In the genomic region with DNA sequence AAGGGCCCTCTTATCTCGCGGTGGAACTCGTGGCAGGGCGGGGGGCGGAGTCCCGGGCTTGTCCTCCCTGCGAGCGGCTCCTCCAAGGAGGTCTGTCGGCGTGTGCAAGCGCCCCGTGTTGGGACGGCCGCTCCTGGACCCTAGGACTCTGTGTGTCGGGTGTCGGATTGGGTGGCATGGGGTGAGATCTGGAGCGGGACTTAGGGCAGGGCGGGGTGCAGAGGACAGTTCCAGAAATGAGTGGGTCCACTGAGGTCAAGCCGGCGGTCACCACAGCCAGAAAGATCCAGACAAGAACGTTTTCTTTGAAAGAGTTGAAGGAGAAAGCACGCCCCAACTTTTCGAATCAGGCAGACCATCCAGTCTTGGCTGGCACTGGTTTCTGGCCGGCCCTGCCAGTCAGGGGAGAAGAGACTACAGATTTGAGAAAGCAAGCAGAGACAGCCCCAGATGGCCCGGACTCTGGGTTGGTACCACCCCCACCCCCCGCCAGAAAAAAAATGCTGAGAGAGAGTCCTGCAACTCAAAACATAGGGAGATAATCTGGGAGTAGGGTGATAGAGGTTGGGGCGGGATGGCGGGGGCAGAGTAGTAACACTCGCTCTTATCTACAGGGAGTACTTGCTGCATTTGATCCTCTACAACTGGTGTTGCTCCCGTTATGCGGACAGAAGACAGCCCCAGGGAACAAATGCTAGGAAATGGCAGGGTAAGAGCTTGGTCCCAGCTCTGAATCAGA, we compare ENCODE assay signal across 8 cellular contexts. TPM values are rescaled to one million over a fixed set of nuclear protein-coding genes. Genes with fewer than 3 reads are reported as not detected.
A peak's percentile ranks its signal among the peaks of the same experiment; 100 is the strongest.
DNase-seq lines count a peak whose midpoint lies in the region; TF ChIP-seq lines count a peak whose summit lies in the region.

No MANE protein-coding gene starts in this region.

- TF ChIP-seq EP300 in esophagus muscularis mucosa (IDR thresholded peaks at IDR 0.05) (no peak), sigmoid colon (IDR thresholded peaks at IDR 0.05) (no peak)

- H3K36me3 ChIP-seq in Peyer's patch (peaks cover 0 to 11% (median 0%) of the 10 kb centered on the region in 3 donors), esophagus muscularis mucosa (peaks cover 7 to 12% (median 11%) of the 10 kb centered on the region in 4 donors), sigmoid colon (peaks cover 0 to 11% (median 2%) of the 10 kb centered on the region in 4 donors)

- no peak for DNase-seq in activated CD4-positive, alpha-beta T cell treated with anti-CD3 and anti-CD28 coated beads, Interleukin-2, amount 10 ng/mL, durations not matched to agents 7 days and 5 days
- DNase-seq in activated CD4-positive, alpha-beta T cell treated with anti-CD3 and anti-CD28 coated beads, Interleukin-2, amount 50 U/mL, for 1 hour, result no peak
- DNase-seq in Peyer's patch (no peak), esophagus muscularis mucosa (ENCODE audit: extremely low spot score) (no peak), sigmoid colon (no peak), SHP77 treated with DMSO at 0.1 percent for 48 hours (lab: John Stamatoyannopoulos, UW) (no peak), epidermal melanocyte (ENCODE audit: insufficient read length, low spot score) (no peak)
- DNase-seq in central memory CD4-positive, alpha-beta T cell, result no peak

- WGBS in esophagus muscularis mucosa, result 20% methylated on average over 20 of the region's 31 CpGs
- WGBS in sigmoid colon, 2 donors, result 3 to 9% methylated on average over 31 of the region's 31 CpGs

- peaks cover 31% of the 10 kb centered on the region for H3K4me1 Mint-ChIP-seq in activated CD4-positive, alpha-beta T cell treated with anti-CD3 and anti-CD28 coated beads, Interleukin-2, amount 10 ng/mL, durations not matched to agents 7 days and 5 days

- TF ChIP-seq CTCF in Peyer's patch (IDR thresholded peaks at IDR 0.05), result no peak
- no peak for TF ChIP-seq CTCF in esophagus muscularis mucosa (IDR thresholded peaks at IDR 0.05)
- no peak for TF ChIP-seq CTCF in sigmoid colon (IDR thresholded peaks at IDR 0.05)

- H3K4me1 ChIP-seq in Peyer's patch, result peaks cover 0 to 54% (median 11%) of the 10 kb centered on the region in 4 donors
- H3K4me1 ChIP-seq in esophagus muscularis mucosa, result peaks cover 43 to 76% (median 64%) of the 10 kb centered on the region in 4 donors
- peaks cover 0 to 59% (median 35%) of the 10 kb centered on the region in 4 donors for H3K4me1 ChIP-seq in sigmoid colon

- H3K4me3 Mint-ChIP-seq in activated CD4-positive, alpha-beta T cell treated with anti-CD3 and anti-CD28 coated beads, Interleukin-2, amount 10 ng/mL, durations not matched to agents 7 days and 5 days, result peak overlapping the region; percentile 99

- TF ChIP-seq POLR2A in Peyer's patch (IDR thresholded peaks at IDR 0.05) (no peak), esophagus muscularis mucosa (IDR thresholded peaks at IDR 0.05; ENCODE audit: low read depth) (peak; percentile 68), sigmoid colon (IDR thresholded peaks at IDR 0.05) (peak in 1 of 2 donors; percentile 28)

- H3K36me3 Mint-ChIP-seq in activated CD4-positive, alpha-beta T cell treated with anti-CD3 and anti-CD28 coated beads, Interleukin-2, amount 10 ng/mL, durations not matched to agents 7 days and 5 days (ENCODE audit: low read depth), result peaks cover 62% of the 10 kb centered on the region

- H3K27ac Mint-ChIP-seq in activated CD4-positive, alpha-beta T cell treated with anti-CD3 and anti-CD28 coated beads, Interleukin-2, amount 10 ng/mL, durations not matched to agents 7 days and 5 days, result peak overlapping the region; percentile 98

- POLR2A ChIA-PET in activated CD4-positive, alpha-beta T cell treated with anti-CD3 and anti-CD28 coated beads, Interleukin-2, amount 10 ng/mL, durations not matched to agents 7 days and 5 days (lab: Charles Lee), result interaction anchor here (0.7 to 8.2 kb wide), 11 partner anchors 8 to 1665 kb away, joined by 3 to 168 read pairs (median 5); a partner anchor contains a TSS

- H3K9me3 ChIP-seq in Peyer's patch (no peaks in the 10 kb centered on the region), esophagus muscularis mucosa (peaks cover 0 to 4% (median 0%) of the 10 kb centered on the region in 4 donors), sigmoid colon (no peaks in the 10 kb centered on the region)

- intact Hi-C loops in esophagus muscularis mucosa (cut with DNase I), result no loop called here
- intact Hi-C loops in sigmoid colon (cut with DNase I), result loop anchor here (5.0 to 10.0 kb wide), 2 partner anchors 265 to 272 kb away; a partner anchor contains a TSS

- no peaks in the 10 kb centered on the region for H3K27me3 Mint-ChIP-seq in activated CD4-positive, alpha-beta T cell treated with anti-CD3 and anti-CD28 coated beads, Interleukin-2, amount 10 ng/mL, durations not matched to agents 7 days and 5 days

- H3K27ac ChIP-seq in Peyer's patch, result peak overlapping the region; percentile 81 to 92 (median 88)
- peak overlapping the region; percentile 78 to 91 (median 84) for H3K27ac ChIP-seq in esophagus muscularis mucosa (replicated peaks in 1 of 4)
- peak overlapping the region; percentile 78 to 87 (median 82) for H3K27ac ChIP-seq in sigmoid colon

- H3K9me3 Mint-ChIP-seq in activated CD4-positive, alpha-beta T cell treated with anti-CD3 and anti-CD28 coated beads, Interleukin-2, amount 10 ng/mL, durations not matched to agents 7 days and 5 days, result no peaks in the 10 kb centered on the region

- H3K27me3 ChIP-seq in Peyer's patch (no peaks in the 10 kb centered on the region), esophagus muscularis mucosa (no peaks in the 10 kb centered on the region), sigmoid colon (no peaks in the 10 kb centered on the region)

- peak overlapping the region; percentile 55 to 87 (median 68) for H3K4me3 ChIP-seq in Peyer's patch
- H3K4me3 ChIP-seq in esophagus muscularis mucosa, result peak overlapping the region; percentile 63 to 78 (median 72)
- peak overlapping the region; percentile 47 to 73 (median 63) for H3K4me3 ChIP-seq in sigmoid colon

- CTCF ChIA-PET in activated CD4-positive, alpha-beta T cell treated with anti-CD3 and anti-CD28 coated beads, Interleukin-2, amount 10 ng/mL, durations not matched to agents 7 days and 5 days (lab: Charles Lee), result interaction anchor here (0.7 to 12.7 kb wide), 14 partner anchors 9 to 1361 kb away, joined by 3 to 274 read pairs (median 5); a partner anchor contains a TSS

RNA-seq across cellular contexts. Expression of a gene that starts 0.8 kb away (rescaled TPM):
- 100 to 1,000 TPM; 300 to 308 TPM for total RNA-seq in activated CD4-positive, alpha-beta T cell treated with anti-CD3 and anti-CD28 coated beads, Interleukin-2, amount 10 ng/mL, durations not matched to agents 7 days and 5 days
- total RNA-seq in Peyer's patch, result 10 to 100 TPM in 3 of 4 donors, 1 to 10 TPM in 1; 9.7 to 13.5 (median 10.9) TPM
- 10 to 100 TPM in 1 of 4 donors, 1 to 10 TPM in 3; 1.7 to 26.7 (median 4.4) TPM for total RNA-seq in esophagus muscularis mucosa
- total RNA-seq in sigmoid colon, result 10 to 100 TPM in 1 of 4 donors, 1 to 10 TPM in 3; 2.1 to 17.0 (median 5.3) TPM
- 10 to 100 TPM in 2 of 3 donors, 1 to 10 TPM in 1; 8.1 to 13.2 (median 11.8) TPM for polyA plus RNA-seq in sigmoid colon

RNA-seq across cellular contexts. Expression of a gene that starts 4.5 kb away (rescaled TPM):
- 100 to 1,000 TPM; 135 to 140 TPM for total RNA-seq in activated CD4-positive, alpha-beta T cell treated with anti-CD3 and anti-CD28 coated beads, Interleukin-2, amount 10 ng/mL, durations not matched to agents 7 days and 5 days
- total RNA-seq in Peyer's patch, result 10 to 100 TPM; 25.6 to 44.0 (median 30.0) TPM
- 10 to 100 TPM; 20.8 to 31.3 (median 27.2) TPM for total RNA-seq in esophagus muscularis mucosa
- total RNA-seq in sigmoid colon, result 10 to 100 TPM; 15.2 to 22.2 (median 19.1) TPM
- 10 to 100 TPM; 19.8 to 32.8 (median 30.3) TPM for polyA plus RNA-seq in sigmoid colon

RNA-seq across cellular contexts. Expression of a gene that starts 43.1 kb away (rescaled TPM):
- total RNA-seq in activated CD4-positive, alpha-beta T cell treated with anti-CD3 and anti-CD28 coated beads, Interleukin-2, amount 10 ng/mL, durations not matched to agents 7 days and 5 days, result 10 to 100 TPM; 42.3 to 49.0 TPM
- total RNA-seq in Peyer's patch (10 to 100 TPM in 3 of 4 donors, 1 to 10 TPM in 1; 8.6 to 15.3 (median 12.5) TPM), esophagus muscularis mucosa (10 to 100 TPM in 1 of 4 donors, 1 to 10 TPM in 3; 4.6 to 10.6 (median 6.3) TPM), sigmoid colon (10 to 100 TPM in 1 of 4 donors, 1 to 10 TPM in 3; 5.0 to 13.3 (median 7.2) TPM)
- polyA plus RNA-seq in sigmoid colon, result 10 to 100 TPM in 2 of 3 donors, 1 to 10 TPM in 1; 9.6 to 17.7 (median 12.3) TPM

RNA-seq across cellular contexts. Expression of a gene that starts 44.9 kb away (rescaled TPM):
- 10 to 100 TPM; 29.0 to 33.9 TPM for total RNA-seq in activated CD4-positive, alpha-beta T cell treated with anti-CD3 and anti-CD28 coated beads, Interleukin-2, amount 10 ng/mL, durations not matched to agents 7 days and 5 days
- 10 to 100 TPM in 1 of 4 donors, 1 to 10 TPM in 2, not detected in 1; 1.1 to 26.4 (median 3.2) TPM for total RNA-seq in Peyer's patch
- 10 to 100 TPM; 13.6 to 23.8 (median 18.9) TPM for total RNA-seq in esophagus muscularis mucosa
- 10 to 100 TPM; 13.3 to 28.0 (median 16.0) TPM for total RNA-seq in sigmoid colon
- polyA plus RNA-seq in sigmoid colon, result 1 to 10 TPM; 1.8 to 4.0 (median 2.3) TPM

Comparison
In these comparisons a context has a peak if more than half of its experiments do, and no peak if none do; other contexts are left out.
1. RNA of a gene that starts 0.8 kb away (total RNA-seq): 300 to 308 TPM in activated CD4-positive, alpha-beta T cell treated with anti-CD3 and anti-CD28 coated beads, Interleukin-2, amount 10 ng/mL, durations not matched to agents 7 days and 5 days; 9.7 to 13.5 TPM in Peyer's patch, 2.1 to 17.0 TPM in sigmoid colon and 1.7 to 26.7 TPM in esophagus muscularis mucosa; every median in the first group is over 10 times any median in the second.
2. Peak in every context shown above with its lines, with median percentiles within 50 percentile points of each other: H3K27ac ChIP-seq and H3K4me3 ChIP-seq.